ENCODE assay signal across 17 cellular contexts in the genomic region with DNA sequence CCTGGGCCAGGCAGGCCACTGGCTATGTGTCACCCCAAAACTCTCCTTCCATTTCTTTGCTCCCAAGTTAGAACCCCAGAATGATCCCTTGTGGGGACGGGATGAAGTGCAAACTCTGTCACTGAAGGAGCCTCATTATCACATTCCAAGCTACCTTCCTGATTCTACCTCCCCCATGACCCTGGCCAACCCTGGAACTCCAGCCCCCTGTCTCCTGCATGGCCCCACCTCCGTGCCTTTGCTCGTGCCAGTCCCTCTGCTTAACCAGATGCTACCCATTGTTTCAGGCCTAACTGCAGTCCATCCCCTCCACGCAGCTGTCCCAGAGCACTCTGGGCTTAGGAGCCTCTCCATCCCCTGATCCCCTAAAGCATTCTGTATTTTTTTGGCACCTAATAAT. TPM values are rescaled to one million over a fixed set of nuclear protein-coding genes. Genes with fewer than 3 reads are reported as not detected.
DNase-seq lines count a peak whose midpoint lies in the region; ATAC-seq and TF ChIP-seq lines count a peak whose summit lies in the region.
"Had no signal": no experiment of that assay in that cellular context is flagged by ENCODE, and none has a peak within 500 bp of the region (broad histone marks: within the 10 kb centered on the region; RNA-seq: fewer than 3 reads in every experiment).

No MANE protein-coding gene starts in this region.

- ATAC-seq in natural killer cell treated with Interleukin-12 subunit alpha and Interleukin-12 subunit beta and Interleukin-15 and Interleukin-18, amount 100 ng/mL, for 72 hours: no peak
- no peak for ATAC-seq in HG03469 (IDR thresholded peaks at IDR 0.05; ENCODE audit: unreplicated experiment)

- H2BK15ac ChIP-seq in H9 (ENCODE audit: low read depth, low read length): no peak overlapping the region

- H4K20me1 ChIP-seq in H9 (ENCODE audit: control insufficient read depth, insufficient read depth, insufficient read length): no peaks in the 10 kb centered on the region
- H4K20me1 ChIP-seq: BLaER1 treated with 17β-estradiol and CSF1 and Interleukin-3, amounts not matched to agents 10 nM and 100 nM had no signal

- no peaks in the 10 kb centered on the region for H3K36me3 Mint-ChIP-seq in H9 (ENCODE audit: insufficient read depth in 1 of 3, low read depth in 3 of 3)
- H3K36me3 Mint-ChIP-seq in natural killer cell treated with Interleukin-12 subunit alpha and Interleukin-12 subunit beta and Interleukin-15 and Interleukin-18, amount 100 ng/mL, for 72 hours: no peaks in the 10 kb centered on the region
- H3K36me3 Mint-ChIP-seq: activated naive CD4-positive, alpha-beta T cell treated with anti-CD3 and anti-CD28 coated beads, Interleukin-2, amount 50 U/mL, for 24 hours had no signal

- H3K9me3 ChIP-seq in H9 (ENCODE audit: control insufficient read depth, low read depth, low read length) (no peaks in the 10 kb centered on the region), ascending aorta (no peaks in the 10 kb centered on the region), iPS-20b (ENCODE audit: insufficient read depth, low read depth, low read length) (no peaks in the 10 kb centered on the region), spleen (no peaks in the 10 kb centered on the region)
- H3K9me3 ChIP-seq: BLaER1 treated with 17β-estradiol and CSF1 and Interleukin-3, amounts not matched to agents 10 nM and 100 nM; MG63 had no signal

- H3K14ac ChIP-seq in H9 (ENCODE audit: insufficient read depth, low read length): no peak overlapping the region

- peaks cover 9 to 22% of the 10 kb centered on the region in 2 experiments for H3K4me1 Mint-ChIP-seq in H9
- H3K4me1 Mint-ChIP-seq in natural killer cell treated with Interleukin-12 subunit alpha and Interleukin-12 subunit beta and Interleukin-15 and Interleukin-18, amount 100 ng/mL, for 72 hours (ENCODE audit: low read depth in 2 of 2): no peaks in the 10 kb centered on the region
- H3K4me1 Mint-ChIP-seq: activated naive CD4-positive, alpha-beta T cell treated with anti-CD3 and anti-CD28 coated beads, Interleukin-2, amount 50 U/mL, for 24 hours had no signal

- peak overlapping the region; percentile 32 to 86 (median 51); a peak in 4 of 7 replicates for H3K27ac Mint-ChIP-seq in H9
- no peak overlapping the region for H3K27ac Mint-ChIP-seq in natural killer cell treated with Interleukin-12 subunit alpha and Interleukin-12 subunit beta and Interleukin-15 and Interleukin-18, amount 100 ng/mL, for 72 hours
- H3K27ac Mint-ChIP-seq: activated naive CD4-positive, alpha-beta T cell treated with anti-CD3 and anti-CD28 coated beads, Interleukin-2, amount 50 U/mL, for 24 hours had no signal

- H2AK5ac ChIP-seq in H9 (ENCODE audit: insufficient read length, low read length): no peak overlapping the region

- H2BK5ac ChIP-seq in H9 (ENCODE audit: insufficient read length, low read length): no peak overlapping the region

- H4K8ac ChIP-seq in H9 (replicated peaks; ENCODE audit: insufficient read length, low read depth, low read length): no peak overlapping the region

- H3K27ac ChIP-seq in H9 (ENCODE audit: insufficient read length, low read depth, low read length): no peak overlapping the region
- peak overlapping the region; percentile 85 to 91 for H3K27ac ChIP-seq in ascending aorta
- H3K27ac ChIP-seq in iPS-20b (ENCODE audit: low read length): no peak overlapping the region
- H3K27ac ChIP-seq in spleen: peak overlapping the region in 7 of 8 donors; percentile 30 to 82 (median 74)
- H3K27ac ChIP-seq: BLaER1 treated with 17β-estradiol and CSF1 and Interleukin-3, amounts not matched to agents 10 nM and 100 nM; SK-N-MC had no signal

- H3K23me2 ChIP-seq in H9 (ENCODE audit: insufficient read length, low read depth, low read length, poor library complexity, severe bottlenecking): no peaks in the 10 kb centered on the region

- peaks cover 1% of the 10 kb centered on the region; the same call in 1 of the 2 replicates for H3K27me3 Mint-ChIP-seq in H9 (ENCODE audit: low read depth)
- H3K27me3 Mint-ChIP-seq in natural killer cell treated with Interleukin-12 subunit alpha and Interleukin-12 subunit beta and Interleukin-15 and Interleukin-18, amount 100 ng/mL, for 72 hours: peaks cover 23 to 24% of the 10 kb centered on the region in 2 donors
- H3K27me3 Mint-ChIP-seq: activated naive CD4-positive, alpha-beta T cell treated with anti-CD3 and anti-CD28 coated beads, Interleukin-2, amount 50 U/mL, for 24 hours had no signal

- intact Hi-C loops in ascending aorta (cut with DNase I) (no loop called here), spleen (cut with DNase I; ENCODE audit: low total_unique reads) (no loop called here)

- no peak overlapping the region for H2BK20ac ChIP-seq in H9 (ENCODE audit: low read depth, low read length, poor library complexity, severe bottlenecking)

- no peak for TF ChIP-seq POLR2A in spleen (IDR thresholded peaks at IDR 0.05)

- H3K9ac ChIP-seq in H9 (ENCODE audit: extremely low read depth, insufficient read length, low read length) (no peak overlapping the region), iPS-20b (ENCODE audit: low read depth, low read length) (peak overlapping the region; percentile 37; the same call in 1 of the 2 replicates)
- H3K9ac ChIP-seq: BLaER1 treated with 17β-estradiol and CSF1 and Interleukin-3, amounts not matched to agents 10 nM and 100 nM had no signal

- H3K27me3 ChIP-seq in H9 (ENCODE audit: insufficient read depth, low read length) (no peaks in the 10 kb centered on the region), ascending aorta (no peaks in the 10 kb centered on the region), iPS-20b (ENCODE audit: insufficient read depth, low read length) (no peaks in the 10 kb centered on the region), spleen (replicated peaks in 1 of 7) (no peaks in the 10 kb centered on the region)
- H3K27me3 ChIP-seq: BLaER1 treated with 17β-estradiol and CSF1 and Interleukin-3, amounts not matched to agents 10 nM and 100 nM; MG63 had no signal

- H3K4ac ChIP-seq in H9 (ENCODE audit: low read depth, low read length): no peak overlapping the region

- H3K4me3 Mint-ChIP-seq in H9: no peak overlapping the region
- H3K4me3 Mint-ChIP-seq in natural killer cell treated with Interleukin-12 subunit alpha and Interleukin-12 subunit beta and Interleukin-15 and Interleukin-18, amount 100 ng/mL, for 72 hours: no peak overlapping the region
- H3K4me3 Mint-ChIP-seq: activated naive CD4-positive, alpha-beta T cell treated with anti-CD3 and anti-CD28 coated beads, Interleukin-2, amount 50 U/mL, for 24 hours had no signal

- no peak overlapping the region for H2AFZ ChIP-seq in H9 (ENCODE audit: low read length)

- no peaks in the 10 kb centered on the region for H3K79me1 ChIP-seq in H9 (ENCODE audit: insufficient read depth, low read depth, low read length, poor library complexity, severe bottlenecking)

- H3K9me3 Mint-ChIP-seq in H9: no peaks in the 10 kb centered on the region
- H3K9me3 Mint-ChIP-seq in natural killer cell treated with Interleukin-12 subunit alpha and Interleukin-12 subunit beta and Interleukin-15 and Interleukin-18, amount 100 ng/mL, for 72 hours: no peaks in the 10 kb centered on the region
- H3K9me3 Mint-ChIP-seq: activated naive CD4-positive, alpha-beta T cell treated with anti-CD3 and anti-CD28 coated beads, Interleukin-2, amount 50 U/mL, for 24 hours had no signal

- no peak overlapping the region for H3K56ac ChIP-seq in H9 (ENCODE audit: insufficient read length, low read depth, low read length)

- no peak overlapping the region for H3T11ph ChIP-seq in H9 (ENCODE audit: low read length)

- no peak overlapping the region for H4K91ac ChIP-seq in H9 (ENCODE audit: insufficient read length, low read depth, low read length)

- H3K4me2 ChIP-seq in H9 (ENCODE audit: insufficient read depth, insufficient read length, low read length): no peak overlapping the region
- H3K4me2 ChIP-seq: BLaER1 treated with 17β-estradiol and CSF1 and Interleukin-3, amounts not matched to agents 10 nM and 100 nM had no signal

- H3K4me1 ChIP-seq in H9 (ENCODE audit: insufficient read depth, low read length): no peaks in the 10 kb centered on the region; the same call in 1 of the 2 replicates
- H3K4me1 ChIP-seq in ascending aorta: peaks cover 38 to 58% of the 10 kb centered on the region in 2 donors
- H3K4me1 ChIP-seq in iPS-20b (ENCODE audit: insufficient read depth, low read length): peaks cover 7% of the 10 kb centered on the region; the same call in 1 of the 2 replicates
- peaks cover 0 to 41% (median 22%) of the 10 kb centered on the region in 6 donors for H3K4me1 ChIP-seq in spleen

- H3K4me3 ChIP-seq in ascending aorta (no peak overlapping the region), iPS-20b (ENCODE audit: low read length) (0 out of 2 replicates have a peak overlapping the region, but pooled peaks have one; percentile 18), spleen (no peak overlapping the region)
- H3K4me3 ChIP-seq: BLaER1 treated with 17β-estradiol and CSF1 and Interleukin-3, amounts not matched to agents 10 nM and 100 nM; MG63; SK-N-MC had no signal

- no peak overlapping the region for H4K5ac ChIP-seq in H9 (ENCODE audit: insufficient read length, low read depth, low read length)

- TF ChIP-seq CTCF in H9 (conservative IDR thresholded peaks at IDR 0.05) (no peak), ascending aorta (IDR thresholded peaks at IDR 0.05) (no peak), spleen (IDR thresholded peaks at IDR 0.05 in 8 of 11, conservative IDR thresholded peaks at IDR 0.05 in 3 of 11) (no peak)

- H2BK12ac ChIP-seq in H9 (ENCODE audit: insufficient read length, low read depth, low read length): no peak overlapping the region

- H3K18ac ChIP-seq in H9 (ENCODE audit: insufficient read length, low read depth, low read length): no peak overlapping the region

- H3K79me2 ChIP-seq in H9 (ENCODE audit: insufficient read depth, low read length): no peaks in the 10 kb centered on the region

- no CpG with 5 or more reads among the region's 4 CpGs for WGBS in H9 (ENCODE audit: extremely low coverage, insufficient read length, low lambda C conversion rate)
- WGBS in spleen, 5 donors: 62 to 88% (median 83%) methylated on average over 4 of the region's 4 CpGs

- H3K36me3 ChIP-seq in ascending aorta (peaks cover 43 to 48% of the 10 kb centered on the region in 2 donors), iPS-20b (ENCODE audit: insufficient read depth, low read depth, low read length) (no peaks in the 10 kb centered on the region), spleen (no peaks in the 10 kb centered on the region)
- H3K36me3 ChIP-seq: MG63 had no signal

- no peak overlapping the region for H2BK120ac ChIP-seq in H9 (ENCODE audit: low read depth, low read length, poor library complexity, severe bottlenecking)

- DNase-seq in H9: no peak
- no peak for DNase-seq in ascending aorta (ENCODE audit: low spot score in 2 of 2)
- DNase-seq in spleen: peak; percentile 47
- no peak for DNase-seq in GF-D8 (lab: John Stamatoyannopoulos, UW)
- no peak for DNase-seq in natural killer cell treated with Interleukin-12 subunit alpha and Interleukin-12 subunit beta and Interleukin-15 and Interleukin-18, amount 100 ng/mL, for 72 hours (ENCODE audit: low spot score)
- DNase-seq in amniotic stem cell (lab: John Stamatoyannopoulos, UW): no peak
- DNase-seq: activated CD4-positive, alpha-beta T cell treated with anti-CD3 and anti-CD28 coated beads for 48 hours; MG63; NCI-H1417 treated with DMSO at 0.1 percent for 48 hours; NCI-H524 treated with DMSO at 0.1 percent for 48 hours; retina; T-helper 2 cell had no signal

- no peak overlapping the region for H3K23ac ChIP-seq in H9 (ENCODE audit: insufficient read length, low read depth, low read length)

RNA-seq across cellular contexts. Expression of a gene that starts 57.9 kb away (rescaled TPM):
- 36.3 and 37.5 TPM in 2 replicates for total RNA-seq in H9 (2021)
- 10.0 TPM for total RNA-seq in ascending aorta
- total RNA-seq in spleen: 10 to 100 TPM; 11.7 to 24.7 (median 19.0) TPM
- 10 to 100 TPM; 25.8 to 28.9 (median 26.0) TPM for polyA plus RNA-seq in spleen
- 10 to 100 TPM; 20.6 to 22.8 TPM for total RNA-seq in natural killer cell treated with Interleukin-12 subunit alpha and Interleukin-12 subunit beta and Interleukin-15 and Interleukin-18, amount 100 ng/mL, for 72 hours

RNA-seq across cellular contexts. Expression of a gene that starts 58.3 kb away (rescaled TPM):
- total RNA-seq in H9 (2021) (133 and 137 TPM in 2 replicates), ascending aorta (324 TPM), spleen (100 to 1,000 TPM; 191 to 956 (median 322) TPM)
- 100 to 1,000 TPM; 202 to 299 (median 221) TPM for polyA plus RNA-seq in spleen
- total RNA-seq in natural killer cell treated with Interleukin-12 subunit alpha and Interleukin-12 subunit beta and Interleukin-15 and Interleukin-18, amount 100 ng/mL, for 72 hours: 10 to 100 TPM; 12.7 to 24.8 TPM

Comparison
In these comparisons a context has a peak if more than half of its experiments do, and no peak if none do; other contexts are left out.
1. H3K27ac ChIP-seq: peak in ascending aorta (2 of 2) and spleen (7 of 8); none in H9 (single experiment) and iPS-20b (single experiment).
2. H3K27ac Mint-ChIP-seq: peak in H9 (3 of 3); none in natural killer cell treated with Interleukin-12 subunit alpha and Interleukin-12 subunit beta and Interleukin-15 and Interleukin-18, amount 100 ng/mL, for 72 hours (0 of 2).